Comparison of ENCODE assay signal across 16 cellular contexts in the genomic region with DNA sequence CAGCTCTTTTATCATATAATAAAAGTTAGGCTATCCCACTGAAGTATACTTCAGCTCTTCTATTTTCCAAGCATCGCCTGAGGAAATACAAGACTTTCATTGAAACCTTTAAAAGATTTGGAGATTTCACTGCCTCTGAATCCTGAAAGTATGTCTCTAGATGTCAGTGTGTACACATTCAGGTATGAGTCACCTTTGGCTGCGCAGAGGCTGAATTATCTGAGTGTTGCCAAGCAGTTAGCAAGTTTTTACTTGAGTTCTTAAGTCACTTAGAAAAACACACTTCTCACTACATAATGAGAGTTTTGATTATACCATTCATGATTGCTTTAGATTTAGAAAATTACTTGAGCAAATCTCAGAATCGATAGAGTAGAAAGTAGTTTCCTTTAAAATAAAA.
DNase-seq lines count a peak whose midpoint lies in the region; ATAC-seq, FAIRE-seq and TF ChIP-seq lines count a peak whose summit lies in the region.
"Had no signal": no experiment of that assay in that cellular context is flagged by ENCODE, and none has a peak within 500 bp of the region (broad histone marks: within the 10 kb centered on the region; RNA-seq: fewer than 3 reads in every experiment).

No MANE protein-coding gene starts in this region.

- peak; percentile 61 for TF ChIP-seq CTCF in LNCaP clone FGC (IDR thresholded peaks at IDR 0.05; ENCODE audit: control insufficient read depth, extremely low read depth, insufficient read depth)
- TF ChIP-seq CTCF in body of pancreas (IDR thresholded peaks at IDR 0.05), result peak in 1 of 7 experiments; percentile 16
- TF ChIP-seq CTCF in keratinocyte (optimal IDR thresholded peaks at IDR 0.05 in 1 of 3, IDR thresholded peaks at IDR 0.05 in 1 of 3, conservative IDR thresholded peaks at IDR 0.05 in 1 of 3; ENCODE audit: extremely low read depth in 1 of 3, insufficient read depth in 2 of 3, low read length in 3 of 3), result peak in 1 of 3 experiments; percentile 46

- intact Hi-C loops in body of pancreas (cut with DNase I), result no loop called here

- H4K20me1 ChIP-seq in keratinocyte (ENCODE audit: control insufficient read depth, extremely low read depth, insufficient read depth, low read length), result no peaks in the 10 kb centered on the region

- H3K27me3 ChIP-seq in body of pancreas, result no peaks in the 10 kb centered on the region
- H3K27me3 ChIP-seq in keratinocyte (ENCODE audit: control insufficient read depth, extremely low read depth, insufficient read depth, low read length), result no peaks in the 10 kb centered on the region
- H3K27me3 ChIP-seq: ascending aorta, neutrophil had no signal

- ATAC-seq in body of pancreas, result peak; percentile 97
- ATAC-seq: K562 had no signal

- H3K79me2 ChIP-seq in keratinocyte (ENCODE audit: control insufficient read depth, insufficient read depth, low read length), result no peaks in the 10 kb centered on the region

- H3K4me1 ChIP-seq in body of pancreas (peaks cover 10% of the 10 kb centered on the region), keratinocyte (ENCODE audit: control insufficient read depth, extremely low read depth, insufficient read depth, low read length) (peaks cover 4% of the 10 kb centered on the region)
- H3K4me1 ChIP-seq: ascending aorta had no signal

- H3K9ac ChIP-seq in keratinocyte (ENCODE audit: control insufficient read depth, extremely low read depth, insufficient read depth, low read length), result no peak overlapping the region

- H3K9me1 ChIP-seq in keratinocyte (ENCODE audit: control insufficient read depth, extremely low read depth, insufficient read depth, low read length), result no peaks in the 10 kb centered on the region

- H3K36me3 ChIP-seq in body of pancreas (replicated peaks in 1 of 2; ENCODE audit: insufficient read depth in 1 of 2, low read depth in 2 of 2) (no peaks in the 10 kb centered on the region), keratinocyte (ENCODE audit: control insufficient read depth in 2 of 2, extremely low read depth in 1 of 2, insufficient read depth in 2 of 2, low read length in 2 of 2) (no peaks in the 10 kb centered on the region)
- H3K36me3 ChIP-seq: ascending aorta, neutrophil had no signal

- H2AFZ ChIP-seq in keratinocyte (ENCODE audit: control insufficient read depth, low read length), result no peak overlapping the region

- no peaks in the 10 kb centered on the region for H3K9me3 ChIP-seq in body of pancreas
- no peaks in the 10 kb centered on the region for H3K9me3 ChIP-seq in keratinocyte (ENCODE audit: control insufficient read depth, low read depth, low read length)
- H3K9me3 ChIP-seq: ascending aorta, neutrophil had no signal

- DNase-seq in LNCaP clone FGC (ENCODE audit: low read depth) (peak; percentile 69), body of pancreas (peak; percentile 59 to 70 (median 65)), keratinocyte (ENCODE audit: low read depth, low spot score) (no peak), urothelium cell line (ENCODE audit: low spot score) (peak; percentile 10), NCI-H345 treated with DMSO at 0.1 percent for 48 hours (lab: John Stamatoyannopoulos, UW; ENCODE audit: unreplicated experiment) (no peak)
- DNase-seq in activated CD8-positive, alpha-beta memory T cell treated with anti-CD3 and anti-CD28 coated beads, Interleukin-2, amount 50 U/mL, for 48 hours, result no peak
- DNase-seq in activated CD4-positive, alpha-beta T cell treated with anti-CD3 and anti-CD28 coated beads for 1 hour, result no peak
- DNase-seq: H7; left cardiac atrium; NCI-H2171 treated with DMSO at 0.1 percent for 48 hours; stimulated activated CD4-positive, alpha-beta T cell treated with anti-CD3 and anti-CD28 coated beads, Interleukin-1b, Interleukin-23, amount 100 ng/mL, for 48 hours; stimulated activated naive CD4-positive, alpha-beta T cell treated with Interleukin-2 at 50 U/mL for 16 hours had no signal

- peak; percentile 82 for FAIRE-seq in keratinocyte (lab: Jason Lieb, UNC)
- FAIRE-seq in urothelium cell line (lab: Jason Lieb, UNC), result no peak
- FAIRE-seq: D721Med, K562 had no signal

- TF ChIP-seq POLR2A in body of pancreas (IDR thresholded peaks at IDR 0.05), result no peak

- no peak overlapping the region for H3K4me3 ChIP-seq in LNCaP clone FGC (ENCODE audit: low read depth, low read length)
- H3K4me3 ChIP-seq in body of pancreas, result no peak overlapping the region
- H3K4me3 ChIP-seq in keratinocyte (ENCODE audit: control insufficient read depth in 2 of 3, extremely low read depth in 1 of 3, insufficient read depth in 2 of 3, low read depth in 1 of 3, low read length in 3 of 3), result no peak overlapping the region
- H3K4me3 ChIP-seq: ascending aorta, K562 had no signal

- dilution Hi-C loops in keratinocyte (cut with MboI; ENCODE audit: extremely low pct_ligation_motif_present, low sequenced_read_pairs), result no loop called here

- WGBS in body of pancreas, 2 donors, result 34 to 42% methylated on average over 3 of the region's 3 CpGs

- peak overlapping the region; percentile 24 for H3K4me2 ChIP-seq in keratinocyte (ENCODE audit: control insufficient read depth, extremely low read depth, insufficient read depth, low read depth, low read length)

- H3K27ac ChIP-seq in body of pancreas (no peak overlapping the region), keratinocyte (ENCODE audit: control insufficient read depth, insufficient read depth, low read length) (no peak overlapping the region)
- H3K27ac ChIP-seq: ascending aorta, neutrophil had no signal

Comparison
In these comparisons a context has a peak if more than half of its experiments do, and no peak if none do; other contexts are left out.
1. DNase-seq: peak in LNCaP clone FGC (single experiment), body of pancreas (4 of 4) and urothelium cell line (single experiment); none in keratinocyte (single experiment), activated CD8-positive, alpha-beta memory T cell treated with anti-CD3 and anti-CD28 coated beads, Interleukin-2, amount 50 U/mL, for 48 hours (single experiment), activated CD4-positive, alpha-beta T cell treated with anti-CD3 and anti-CD28 coated beads for 1 hour (single experiment) and NCI-H345 treated with DMSO at 0.1 percent for 48 hours (single experiment).